In the genomic region with DNA sequence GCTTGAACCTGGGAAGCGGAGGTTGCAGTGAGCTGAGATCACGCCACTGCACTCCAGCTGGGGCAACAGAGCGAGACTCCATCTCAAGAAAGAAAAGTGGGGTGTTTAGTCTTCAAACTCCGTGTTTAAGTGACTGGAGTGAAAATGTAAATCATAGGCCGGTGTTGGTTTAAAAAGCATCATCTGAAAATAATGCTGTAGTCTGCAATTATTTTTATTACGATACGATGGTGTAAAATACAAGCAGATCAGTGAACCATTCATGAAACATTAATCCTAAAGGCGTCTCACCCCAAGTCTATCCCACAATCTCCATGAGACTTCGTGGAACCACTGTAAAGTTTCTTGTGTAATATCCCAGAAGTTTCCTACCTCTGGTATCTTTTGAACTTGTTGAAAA, we compare ENCODE assay signal across 1 cellular context.
TF ChIP-seq lines count a peak whose summit lies in the region.

No MANE protein-coding gene starts in this region.

TF ChIP-seq in GM12878, 131 proteins besides CTCF, POLR2A, EP300 and RAD21:
- no peak for TF ChIP-seq YY1 (IDR thresholded peaks at IDR 0.05; ENCODE audit: low read depth, low read length)
- TF ChIP-seq, protein P1, sequence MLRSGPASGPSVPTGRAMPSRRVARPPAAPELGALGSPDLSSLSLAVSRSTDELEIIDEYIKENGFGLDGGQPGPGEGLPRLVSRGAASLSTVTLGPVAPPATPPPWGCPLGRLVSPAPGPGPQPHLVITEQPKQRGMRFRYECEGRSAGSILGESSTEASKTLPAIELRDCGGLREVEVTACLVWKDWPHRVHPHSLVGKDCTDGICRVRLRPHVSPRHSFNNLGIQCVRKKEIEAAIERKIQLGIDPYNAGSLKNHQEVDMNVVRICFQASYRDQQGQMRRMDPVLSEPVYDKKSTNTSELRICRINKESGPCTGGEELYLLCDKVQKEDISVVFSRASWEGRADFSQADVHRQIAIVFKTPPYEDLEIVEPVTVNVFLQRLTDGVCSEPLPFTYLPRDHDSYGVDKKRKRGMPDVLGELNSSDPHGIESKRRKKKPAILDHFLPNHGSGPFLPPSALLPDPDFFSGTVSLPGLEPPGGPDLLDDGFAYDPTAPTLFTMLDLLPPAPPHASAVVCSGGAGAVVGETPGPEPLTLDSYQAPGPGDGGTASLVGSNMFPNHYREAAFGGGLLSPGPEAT (IDR thresholded peaks at IDR 0.05; ENCODE audit: low read depth), result no peak
- TF ChIP-seq, protein P2, sequence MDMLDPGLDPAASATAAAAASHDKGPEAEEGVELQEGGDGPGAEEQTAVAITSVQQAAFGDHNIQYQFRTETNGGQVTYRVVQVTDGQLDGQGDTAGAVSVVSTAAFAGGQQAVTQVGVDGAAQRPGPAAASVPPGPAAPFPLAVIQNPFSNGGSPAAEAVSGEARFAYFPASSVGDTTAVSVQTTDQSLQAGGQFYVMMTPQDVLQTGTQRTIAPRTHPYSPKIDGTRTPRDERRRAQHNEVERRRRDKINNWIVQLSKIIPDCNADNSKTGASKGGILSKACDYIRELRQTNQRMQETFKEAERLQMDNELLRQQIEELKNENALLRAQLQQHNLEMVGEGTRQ (IDR thresholded peaks at IDR 0.05; ENCODE audit: borderline replicate concordance, low read depth, low read length), result no peak
TF ChIP-seq in GM12878: peak in this region for 0.
